ENCODE assay signal across 36 cellular contexts in genomic region chr13:71051573-71051972, GRCh38.
DNase-seq lines count a peak whose midpoint lies in the region; ATAC-seq, FAIRE-seq and TF ChIP-seq lines count a peak whose summit lies in the region.
"Had no signal": no experiment of that assay in that cellular context is flagged by ENCODE, and none has a peak within 500 bp of the region (broad histone marks: within the 10 kb centered on the region; RNA-seq: fewer than 3 reads in every experiment).

No MANE protein-coding gene starts in this region.

- H3K27me3 Mint-ChIP-seq in activated naive CD4-positive, alpha-beta T cell treated with anti-CD3 and anti-CD28 coated beads, Interleukin-2, amount 50 U/mL, for 24 hours = no peaks in the 10 kb centered on the region
- H3K27me3 Mint-ChIP-seq in activated naive CD4-positive, alpha-beta T cell treated with anti-CD3 and anti-CD28 coated beads, Interleukin-2, amount 10 ng/mL, durations not matched to agents 7 days and 5 days = no peaks in the 10 kb centered on the region
- no peaks in the 10 kb centered on the region; the same call in 1 of the 2 replicates for H3K27me3 Mint-ChIP-seq in WTC11 (ENCODE audit: low read depth)
- H3K27me3 Mint-ChIP-seq: B cell; CD4-positive, alpha-beta memory T cell; CD4-positive, alpha-beta T cell; CD4-positive, CD25-positive, alpha-beta regulatory T cell; CD8-positive, alpha-beta memory T cell had no signal

- no peak overlapping the region for H3K4me3 Mint-ChIP-seq in activated naive CD4-positive, alpha-beta T cell treated with anti-CD3 and anti-CD28 coated beads, Interleukin-2, amount 50 U/mL, for 24 hours
- H3K4me3 Mint-ChIP-seq in activated naive CD4-positive, alpha-beta T cell treated with anti-CD3 and anti-CD28 coated beads, Interleukin-2, amount 10 ng/mL, durations not matched to agents 7 days and 5 days = no peak overlapping the region
- no peak overlapping the region for H3K4me3 Mint-ChIP-seq in WTC11
- H3K4me3 Mint-ChIP-seq: B cell; CD14-positive monocyte; CD4-positive, alpha-beta memory T cell; CD4-positive, alpha-beta T cell; CD4-positive, CD25-positive, alpha-beta regulatory T cell; CD8-positive, alpha-beta memory T cell; CD8-positive, alpha-beta T cell had no signal

- no peaks in the 10 kb centered on the region for H3K79me2 ChIP-seq in HepG2 (ENCODE audit: insufficient read depth, low read length)

- intact Hi-C loops in HepG2 (cut with micrococcal nuclease; ENCODE audit: unreplicated experiment) = no loop called here
- intact Hi-C loops in right lobe of liver (cut with DNase I) = no loop called here
- intact Hi-C loops in left ventricle myocardium superior (cut with micrococcal nuclease) = no loop called here

- H3K36me3 ChIP-seq in HepG2 (replicated peaks in 1 of 2; ENCODE audit: control insufficient read depth in 1 of 2, insufficient read depth in 2 of 2, low read length in 2 of 2) (no peaks in the 10 kb centered on the region), right lobe of liver (no peaks in the 10 kb centered on the region)
- H3K36me3 ChIP-seq: BE2C; BLaER1; BLaER1 treated with 17β-estradiol and CSF1 and Interleukin-3, amounts not matched to agents 10 nM and 100 nM had no signal

- WGBS in HepG2 (ENCODE audit: low lambda C conversion rate) = 51% methylated on average over 2 of the region's 2 CpGs
- 89% methylated on average over 2 of the region's 2 CpGs for WGBS in right lobe of liver (ENCODE audit: insufficient coverage, low coverage, low lambda C conversion rate, missing lambda C conversion rate)

- no peaks in the 10 kb centered on the region for H4K20me1 ChIP-seq in HepG2 (ENCODE audit: insufficient read depth, low read length)
- H4K20me1 ChIP-seq: BLaER1; BLaER1 treated with 17β-estradiol and CSF1 and Interleukin-3, amounts not matched to agents 10 nM and 100 nM had no signal

- no peak overlapping the region for H2AFZ ChIP-seq in HepG2 (ENCODE audit: low read length)

- no peak for FAIRE-seq in HepG2 (lab: Jason Lieb, UNC)
- FAIRE-seq: A204.1, A549 had no signal

- BruUV-seq in HepG2 (replicated peaks; lab: Mats Ljungman, UMichigan) = no TSS peak

- H3K4me3 ChIP-seq in HepG2 (replicated peaks in 1 of 3; ENCODE audit: insufficient read depth in 1 of 3, low read depth in 2 of 3, low read length in 3 of 3) = no peak overlapping the region
- H3K4me3 ChIP-seq in right lobe of liver = no peak overlapping the region
- H3K4me3 ChIP-seq: A549; BLaER1; BLaER1 treated with 17β-estradiol and CSF1 and Interleukin-3, amounts not matched to agents 10 nM and 100 nM had no signal

- ATAC-seq in HepG2 (no peak), right lobe of liver (no peak), WTC11 (no peak), left ventricle myocardium superior (no peak)
- ATAC-seq: A549; CD8-positive, alpha-beta T cell had no signal

- CTCF ChIA-PET in activated naive CD4-positive, alpha-beta T cell treated with anti-CD3 and anti-CD28 coated beads, Interleukin-2, amount 10 ng/mL, durations not matched to agents 7 days and 5 days (lab: Charles Lee) = no interaction called here
- CTCF ChIA-PET in HepG2 (lab: Yijun Ruan, JAX; ENCODE audit: low intra/inter-chr PET ratio, low total read pairs) = no interaction called here
- CTCF ChIA-PET in WTC11 (lab: Charles Lee) = no interaction called here

- TF ChIP-seq CTCF in HepG2 (CRISPR knock-in tag; IDR thresholded peaks at IDR 0.05) (no peak), right lobe of liver (IDR thresholded peaks at IDR 0.05) (no peak), WTC11 (IDR thresholded peaks at IDR 0.05) (no peak)

- no peak overlapping the region for H3K4me2 ChIP-seq in HepG2 (ENCODE audit: low read depth, low read length)
- H3K4me2 ChIP-seq: A549; BLaER1; BLaER1 treated with 17β-estradiol and CSF1 and Interleukin-3, amounts not matched to agents 10 nM and 100 nM had no signal

- no peak overlapping the region for H3K9ac ChIP-seq in HepG2 (ENCODE audit: insufficient read depth, low read depth, low read length)
- H3K9ac ChIP-seq: BLaER1; BLaER1 treated with 17β-estradiol and CSF1 and Interleukin-3, amounts not matched to agents 10 nM and 100 nM had no signal

- TF ChIP-seq RAD21 in HepG2 (CRISPR knock-in tag; IDR thresholded peaks at IDR 0.05) = no peak

- H3K27ac ChIP-seq in HepG2 (ENCODE audit: extremely low read length, insufficient read depth, low read length) (no peak overlapping the region), right lobe of liver (no peak overlapping the region)
- H3K27ac ChIP-seq: 22Rv1; A549; BLaER1; BLaER1 treated with 17β-estradiol and CSF1 and Interleukin-3, amounts not matched to agents 10 nM and 100 nM; C4-2B had no signal

- TF ChIP-seq POLR2A in HepG2 (IDR thresholded peaks at IDR 0.05; ENCODE audit: insufficient read depth in 1 of 2, low read depth in 2 of 2, low read length in 2 of 2) (no peak), right lobe of liver (IDR thresholded peaks at IDR 0.05) (no peak)

- H3K4me1 ChIP-seq in HepG2 (ENCODE audit: insufficient read depth, low read length) = peaks cover 10% of the 10 kb centered on the region
- peaks cover 0 to 5% (median 0%) of the 10 kb centered on the region in 4 donors for H3K4me1 ChIP-seq in right lobe of liver
- H3K4me1 ChIP-seq: A549, BE2C had no signal

- in situ Hi-C loops in HepG2 (cut with HindIII; ENCODE audit: extremely low pct_ligation_motif_present, low pct_unique_long_range_greater_than_20kb) = no loop called here

- DNase-seq in activated naive CD4-positive, alpha-beta T cell treated with anti-CD3 and anti-CD28 coated beads, Interleukin-2, amount 10 ng/mL, durations not matched to agents 7 days and 5 days = no peak
- no peak for DNase-seq in HepG2 (ENCODE audit: low spot score)
- DNase-seq in right lobe of liver = no peak
- peak; percentile 2 for DNase-seq in UCSD-AML1 (lab: John Stamatoyannopoulos, UW; ENCODE audit: unreplicated experiment)
- no peak for DNase-seq in WTC11 (ENCODE audit: low spot score)
- no peak for DNase-seq in left ventricle myocardium superior
- no peak for DNase-seq in DMS53 treated with DMSO at 0.1 percent for 48 hours (lab: John Stamatoyannopoulos, UW; ENCODE audit: unreplicated experiment)
- DNase-seq: 8988T; ACHN; AML-193; BE2C; C1 segment of cervical spinal cord; Caco-2; Calu3; CD4-positive, alpha-beta memory T cell; CD4-positive, alpha-beta T cell; CD4-positive, CD25-positive, alpha-beta regulatory T cell; CD8-positive, alpha-beta memory T cell; CD8-positive, alpha-beta T cell; COR-L47; DMS 273 treated with DMSO at 0.1 percent for 48 hours; DMS153; DMS53; DMS79; DMS79 treated with DMSO at 0.1 percent for 48 hours; DND-41; EL had no signal

- peak overlapping the region; percentile 36 for H3K27ac Mint-ChIP-seq in activated naive CD4-positive, alpha-beta T cell treated with anti-CD3 and anti-CD28 coated beads, Interleukin-2, amount 50 U/mL, for 24 hours
- no peak overlapping the region for H3K27ac Mint-ChIP-seq in activated naive CD4-positive, alpha-beta T cell treated with anti-CD3 and anti-CD28 coated beads, Interleukin-2, amount 10 ng/mL, durations not matched to agents 7 days and 5 days
- H3K27ac Mint-ChIP-seq in WTC11 = no peak overlapping the region
- H3K27ac Mint-ChIP-seq: B cell; CD14-positive monocyte; CD4-positive, alpha-beta memory T cell; CD4-positive, alpha-beta T cell; CD4-positive, CD25-positive, alpha-beta regulatory T cell; CD8-positive, alpha-beta memory T cell; CD8-positive, alpha-beta T cell had no signal

- no peaks in the 10 kb centered on the region for H3K9me3 Mint-ChIP-seq in activated naive CD4-positive, alpha-beta T cell treated with anti-CD3 and anti-CD28 coated beads, Interleukin-2, amount 50 U/mL, for 24 hours
- no peaks in the 10 kb centered on the region for H3K9me3 Mint-ChIP-seq in activated naive CD4-positive, alpha-beta T cell treated with anti-CD3 and anti-CD28 coated beads, Interleukin-2, amount 10 ng/mL, durations not matched to agents 7 days and 5 days
- H3K9me3 Mint-ChIP-seq in WTC11 = peaks cover 13% of the 10 kb centered on the region

- POLR2A ChIA-PET in HepG2 (lab: Yijun Ruan, JAX) (no interaction called here), WTC11 (lab: Charles Lee) (no interaction called here)

- no peaks in the 10 kb centered on the region for H3K4me1 Mint-ChIP-seq in activated naive CD4-positive, alpha-beta T cell treated with anti-CD3 and anti-CD28 coated beads, Interleukin-2, amount 50 U/mL, for 24 hours
- H3K4me1 Mint-ChIP-seq in activated naive CD4-positive, alpha-beta T cell treated with anti-CD3 and anti-CD28 coated beads, Interleukin-2, amount 10 ng/mL, durations not matched to agents 7 days and 5 days = no peaks in the 10 kb centered on the region
- H3K4me1 Mint-ChIP-seq in WTC11 = peaks cover 29% of the 10 kb centered on the region
- H3K4me1 Mint-ChIP-seq: B cell; CD14-positive monocyte; CD4-positive, alpha-beta memory T cell; CD4-positive, CD25-positive, alpha-beta regulatory T cell; CD8-positive, alpha-beta memory T cell had no signal

- H3K9me3 ChIP-seq in HepG2 (ENCODE audit: low read length) (no peaks in the 10 kb centered on the region), right lobe of liver (no peaks in the 10 kb centered on the region)
- H3K9me3 ChIP-seq: A549, BE2C, Caco-2 had no signal

- H3K27me3 ChIP-seq in HepG2 (ENCODE audit: control insufficient read depth in 1 of 2, insufficient read depth in 2 of 2, low read length in 2 of 2) = no peaks in the 10 kb centered on the region
- no peaks in the 10 kb centered on the region for H3K27me3 ChIP-seq in right lobe of liver
- H3K27me3 ChIP-seq: BE2C; BLaER1; BLaER1 treated with 17β-estradiol and CSF1 and Interleukin-3, amounts not matched to agents 10 nM and 100 nM had no signal

- H3K36me3 Mint-ChIP-seq in activated naive CD4-positive, alpha-beta T cell treated with anti-CD3 and anti-CD28 coated beads, Interleukin-2, amount 50 U/mL, for 24 hours = no peaks in the 10 kb centered on the region
- H3K36me3 Mint-ChIP-seq in activated naive CD4-positive, alpha-beta T cell treated with anti-CD3 and anti-CD28 coated beads, Interleukin-2, amount 10 ng/mL, durations not matched to agents 7 days and 5 days = no peaks in the 10 kb centered on the region
- H3K36me3 Mint-ChIP-seq in WTC11 = no peaks in the 10 kb centered on the region; the same call in 1 of the 2 replicates
- H3K36me3 Mint-ChIP-seq: CD14-positive monocyte; CD4-positive, alpha-beta memory T cell; CD4-positive, CD25-positive, alpha-beta regulatory T cell; CD8-positive, alpha-beta memory T cell; CD8-positive, alpha-beta T cell had no signal

- TF ChIP-seq EP300 in HepG2 (IDR thresholded peaks at IDR 0.05; ENCODE audit: low read depth in 2 of 2, low read length in 2 of 2) = no peak
- TF ChIP-seq EP300 in HepG2 (CRISPR knock-in tag; IDR thresholded peaks at IDR 0.05; ENCODE audit: borderline replicate concordance) = no peak

TF ChIP-seq in HepG2, 621 proteins besides CTCF, POLR2A, EP300 and RAD21:
- TF ChIP-seq FIP1L1 (IDR thresholded peaks at IDR 0.05; ENCODE audit: borderline replicate concordance, insufficient read depth, low read depth, low read length) (no peak), ZNF121 (CRISPR knock-in tag; IDR thresholded peaks at IDR 0.05) (peak; percentile 36)

TF ChIP-seq in WTC11, 78 proteins besides CTCF, POLR2A, EP300 and RAD21:
- TF ChIP-seq ZNF121 (CRISPR knock-in tag; IDR thresholded peaks at IDR 0.05) = peak; percentile 92
- TF ChIP-seq ZNF396 (CRISPR knock-in tag; IDR thresholded peaks at IDR 0.05; ENCODE audit: borderline replicate concordance) = no peak
TF ChIP-seq in WTC11: peak in this region for 1.
